1 cellular context compared by ENCODE assay signal in genomic region chr6:33896391-33897192, GRCh38.
TF ChIP-seq lines count a peak whose summit lies in the region.

No MANE protein-coding gene starts in this region.

TF ChIP-seq in H1, 55 proteins besides CTCF, POLR2A, EP300 and RAD21 (continued from another document):
- no peak for TF ChIP-seq ATF3 (IDR thresholded peaks at IDR 0.05; ENCODE audit: insufficient read depth, low read depth, low read length)
- no peak for TF ChIP-seq MAFK (IDR thresholded peaks at IDR 0.05; ENCODE audit: low read depth, low read length)
- TF ChIP-seq CBX5 (IDR thresholded peaks at IDR 0.05; ENCODE audit: low read depth, low read length) = no peak
- TF ChIP-seq, protein P1, sequence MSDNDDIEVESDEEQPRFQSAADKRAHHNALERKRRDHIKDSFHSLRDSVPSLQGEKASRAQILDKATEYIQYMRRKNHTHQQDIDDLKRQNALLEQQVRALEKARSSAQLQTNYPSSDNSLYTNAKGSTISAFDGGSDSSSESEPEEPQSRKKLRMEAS (IDR thresholded peaks at IDR 0.05) = no peak
- TF ChIP-seq SP2 (IDR thresholded peaks at IDR 0.05; ENCODE audit: low read length) = no peak
- TF ChIP-seq PHF8 (conservative IDR thresholded peaks at IDR 0.05; ENCODE audit: low read depth, low read length) = no peak
- TF ChIP-seq SP1 (IDR thresholded peaks at IDR 0.05; ENCODE audit: low read depth, low read length) = no peak
- TF ChIP-seq TAF1 (IDR thresholded peaks at IDR 0.05; ENCODE audit: low read depth, low read length) = no peak
- TF ChIP-seq CHD2 (IDR thresholded peaks at IDR 0.05; ENCODE audit: low read length) = no peak
- TF ChIP-seq KDM1A (IDR thresholded peaks at IDR 0.05; ENCODE audit: borderline replicate concordance, low read length) = no peak
- TF ChIP-seq POU5F1 (IDR thresholded peaks at IDR 0.05; ENCODE audit: low read depth, low read length) = no peak
- TF ChIP-seq CHD1 (IDR thresholded peaks at IDR 0.05; ENCODE audit: low read depth, low read length) = no peak
- TF ChIP-seq BACH1 (IDR thresholded peaks at IDR 0.05; ENCODE audit: low read length) = no peak
- TF ChIP-seq KDM5A (IDR thresholded peaks at IDR 0.05; ENCODE audit: low read length) = no peak
- no peak for TF ChIP-seq FOSL1 (IDR thresholded peaks at IDR 0.05; ENCODE audit: insufficient read depth, low read depth, low read length)
- TF ChIP-seq CTBP2 (IDR thresholded peaks at IDR 0.05; ENCODE audit: borderline replicate concordance, insufficient read depth, insufficient read length, low read length) = no peak
- no peak for TF ChIP-seq SAP30 (IDR thresholded peaks at IDR 0.05; ENCODE audit: insufficient read depth, insufficient replicate concordance, low read length)
